In genomic region chr4:133484287-133484686, GRCh38 we compare ENCODE assay signal across 15 cellular contexts.
A peak's percentile ranks its signal among the peaks of the same experiment; 100 is the strongest.
DNase-seq lines count a peak whose midpoint lies in the region; ATAC-seq, FAIRE-seq and TF ChIP-seq lines count a peak whose summit lies in the region.
"Had no signal": no experiment of that assay in that cellular context is flagged by ENCODE, and none has a peak within 500 bp of the region (broad histone marks: within the 10 kb centered on the region; RNA-seq: fewer than 3 reads in every experiment).

No MANE protein-coding gene starts in this region.

- no peak for TF ChIP-seq EP300 in neural cell (conservative IDR thresholded peaks at IDR 0.05; ENCODE audit: poor library complexity, severe bottlenecking)

- no peaks in the 10 kb centered on the region for H3K9me3 ChIP-seq in DND-41 (ENCODE audit: insufficient read depth, low read length, severe bottlenecking)
- no peaks in the 10 kb centered on the region for H3K9me3 ChIP-seq in astrocyte (ENCODE audit: insufficient read depth, low read depth, low read length)
- H3K9me3 ChIP-seq in neural cell (ENCODE audit: low read length), result no peaks in the 10 kb centered on the region

- no peak for FAIRE-seq in astrocyte (lab: Jason Lieb, UNC)
- FAIRE-seq: K562, RCC 7860 had no signal

- H3K9me2 ChIP-seq in neural cell (ENCODE audit: insufficient read depth, low read length), result no peaks in the 10 kb centered on the region

- no peak for DNase-seq in DND-41
- peak; percentile 92 to 98 for DNase-seq in NCI-H526 (lab: John Stamatoyannopoulos, UW)
- peak; percentile 42 for DNase-seq in astrocyte (ENCODE audit: low read depth)
- no peak for DNase-seq in ureter (ENCODE audit: low spot score)
- no peak for DNase-seq in 8988T
- no peak for DNase-seq in NCI-H82 (lab: John Stamatoyannopoulos, UW)
- DNase-seq: GOT3, NCI-H2081, NCI-H2227 treated with DMSO at 0.1 percent for 48 hours, Right ventricle myocardium superior, T-cell had no signal

- ATAC-seq in DND-41 (ENCODE audit: insufficient read depth, low read depth), result no peak
- ATAC-seq: K562, T-cell had no signal

- no peaks in the 10 kb centered on the region for H3F3A ChIP-seq in neural cell (ENCODE audit: insufficient read depth, low read length, poor library complexity, severe bottlenecking)

- H3K27me3 ChIP-seq in DND-41 (ENCODE audit: insufficient read depth, low read length, poor library complexity), result no peaks in the 10 kb centered on the region
- no peaks in the 10 kb centered on the region for H3K27me3 ChIP-seq in astrocyte (ENCODE audit: insufficient read depth, low read length)
- H3K27me3 ChIP-seq in neural cell (ENCODE audit: insufficient read depth, low read depth, low read length), result no peaks in the 10 kb centered on the region

- H3K4me3 ChIP-seq in DND-41 (ENCODE audit: low read depth in 1 of 2, low read length in 2 of 2) (no peak overlapping the region), astrocyte (ENCODE audit: insufficient read depth, low read depth, low read length) (no peak overlapping the region), neural cell (ENCODE audit: low read length) (no peak overlapping the region)
- H3K4me3 ChIP-seq: K562, SK-N-MC had no signal

- H3K4me1 Mint-ChIP-seq in astrocyte (ENCODE audit: low read depth, unreplicated experiment), result no peaks in the 10 kb centered on the region
- H3K4me1 Mint-ChIP-seq: T-cell had no signal

- no peak overlapping the region for H3K27ac Mint-ChIP-seq in astrocyte (ENCODE audit: unreplicated experiment)
- H3K27ac Mint-ChIP-seq: T-cell had no signal

- H4K20me1 ChIP-seq in DND-41 (ENCODE audit: insufficient read depth, low read length) (no peaks in the 10 kb centered on the region), astrocyte (ENCODE audit: insufficient read depth, low read length) (no peaks in the 10 kb centered on the region), neural cell (ENCODE audit: insufficient read depth) (no peaks in the 10 kb centered on the region)

- H3K9me3 Mint-ChIP-seq in astrocyte (ENCODE audit: unreplicated experiment), result no peaks in the 10 kb centered on the region

- TF ChIP-seq CTCF in DND-41 (IDR thresholded peaks at IDR 0.05; ENCODE audit: borderline replicate concordance, extremely low read depth, low read length, poor library complexity, severe bottlenecking), result no peak
- TF ChIP-seq CTCF in astrocyte (IDR thresholded peaks at IDR 0.05; ENCODE audit: insufficient read depth, low read depth, low read length), result no peak
- no peak for TF ChIP-seq CTCF in neural cell (IDR thresholded peaks at IDR 0.05; ENCODE audit: poor library complexity, severe bottlenecking)

- no peak overlapping the region for H3K4me3 Mint-ChIP-seq in astrocyte (ENCODE audit: unreplicated experiment)
- H3K4me3 Mint-ChIP-seq: T-cell had no signal

- H3K36me3 ChIP-seq in DND-41 (ENCODE audit: insufficient read depth, low read length), result no peaks in the 10 kb centered on the region
- no peaks in the 10 kb centered on the region for H3K36me3 ChIP-seq in astrocyte (ENCODE audit: insufficient read depth, low read length)
- no peaks in the 10 kb centered on the region for H3K36me3 ChIP-seq in neural cell (ENCODE audit: insufficient read depth, low read length)

- peak overlapping the region; percentile 51; the same call in 1 of the 2 replicates for H2AFZ ChIP-seq in DND-41 (ENCODE audit: low read depth, low read length)
- no peak overlapping the region for H2AFZ ChIP-seq in astrocyte (ENCODE audit: low read depth, low read length)
- no peak overlapping the region for H2AFZ ChIP-seq in neural cell (ENCODE audit: low read depth, low read length)

- no peak for TF ChIP-seq RAD21 in neural cell (conservative IDR thresholded peaks at IDR 0.05)

- no peaks in the 10 kb centered on the region for H3K27me3 Mint-ChIP-seq in astrocyte (ENCODE audit: low read depth, unreplicated experiment)
- H3K27me3 Mint-ChIP-seq: T-cell had no signal

- H3K79me2 ChIP-seq in DND-41 (ENCODE audit: insufficient read depth, low read length) (no peaks in the 10 kb centered on the region), astrocyte (ENCODE audit: insufficient read depth, low read length) (no peaks in the 10 kb centered on the region), neural cell (replicated peaks; ENCODE audit: insufficient read depth, low read length) (no peaks in the 10 kb centered on the region)

- no peak overlapping the region for H3K9ac ChIP-seq in DND-41 (ENCODE audit: low read depth, low read length)
- no peak overlapping the region for H3K9ac ChIP-seq in astrocyte (ENCODE audit: low read length)
- no peak overlapping the region for H3K9ac ChIP-seq in neural cell (ENCODE audit: low read length)

- H3K4me2 ChIP-seq in DND-41 (ENCODE audit: insufficient read depth, low read length) (no peak overlapping the region), astrocyte (ENCODE audit: low read length) (no peak overlapping the region), neural cell (ENCODE audit: low read length) (no peak overlapping the region)

- H3K4me1 ChIP-seq in DND-41 (ENCODE audit: insufficient read depth, low read length) (no peaks in the 10 kb centered on the region), astrocyte (ENCODE audit: insufficient read depth, low read length) (no peaks in the 10 kb centered on the region)

- H3K36me3 Mint-ChIP-seq in astrocyte (ENCODE audit: low read depth, unreplicated experiment), result no peaks in the 10 kb centered on the region
- H3K36me3 Mint-ChIP-seq: T-cell had no signal

- H3K27ac ChIP-seq in DND-41 (ENCODE audit: low read length) (no peak overlapping the region), astrocyte (ENCODE audit: low read depth, low read length) (no peak overlapping the region), neural cell (ENCODE audit: low read length) (no peak overlapping the region)
- H3K27ac ChIP-seq: SK-N-MC had no signal

TF ChIP-seq in neural cell, 6 proteins besides CTCF, POLR2A, EP300 and RAD21:
- TF ChIP-seq REST (IDR thresholded peaks at IDR 0.05; ENCODE audit: borderline replicate concordance) (no peak), SMC3 (conservative IDR thresholded peaks at IDR 0.05; ENCODE audit: poor library complexity) (no peak), MXI1 (conservative IDR thresholded peaks at IDR 0.05; ENCODE audit: poor library complexity, severe bottlenecking) (no peak), EZH2 (IDR thresholded peaks at IDR 0.05; ENCODE audit: borderline replicate concordance, insufficient read depth, low read length, poor library complexity, severe bottlenecking) (no peak), POLR2AphosphoS5 (IDR thresholded peaks at IDR 0.05) (peak; percentile 29)

Comparison
In these comparisons a context has a peak if more than half of its experiments do, and no peak if none do; other contexts are left out.
1. DNase-seq: peak in NCI-H526 (2 of 2) and astrocyte (single experiment); none in DND-41 (single experiment), ureter (single experiment), 8988T (single experiment) and NCI-H82 (single experiment).